In the genomic region with DNA sequence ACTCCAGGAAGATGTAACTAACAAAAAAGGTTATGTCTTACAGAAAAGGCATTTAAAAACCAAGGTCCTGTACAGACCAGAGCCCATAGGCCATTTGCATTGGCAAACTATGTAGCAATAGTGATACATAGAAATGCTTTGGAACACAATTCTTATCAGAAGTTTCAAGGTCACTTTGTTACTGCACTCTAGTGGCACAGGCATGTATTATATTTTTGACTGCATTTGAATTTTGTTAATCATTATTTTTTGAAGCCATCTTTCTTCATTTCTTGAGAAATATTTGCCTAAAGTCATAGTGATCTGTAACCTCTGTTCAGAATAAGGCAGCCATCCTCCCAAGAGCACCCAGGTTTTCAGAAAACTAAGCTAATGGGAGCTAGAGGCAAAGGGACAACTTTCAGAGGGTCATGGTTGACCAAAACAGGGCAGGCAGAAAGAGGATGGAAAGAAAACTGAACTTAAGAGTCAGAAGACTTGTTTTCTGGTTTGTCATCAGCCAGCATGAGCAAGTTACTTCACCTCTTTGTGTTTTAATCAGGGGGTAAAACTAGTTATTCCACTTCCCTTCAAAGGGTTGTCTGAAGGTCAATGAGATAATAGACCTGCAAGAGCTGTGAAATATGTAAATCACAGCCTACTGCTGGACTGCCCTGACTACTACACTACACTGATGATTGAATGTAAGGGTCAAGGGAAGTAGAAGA, we compare ENCODE assay signal across 9 cellular contexts. TPM values are rescaled to one million over a fixed set of nuclear protein-coding genes. Genes with fewer than 3 reads are reported as not detected.
DNase-seq lines count a peak whose midpoint lies in the region; ATAC-seq, FAIRE-seq and TF ChIP-seq lines count a peak whose summit lies in the region.
"Had no signal": no experiment of that assay in that cellular context is flagged by ENCODE, and none has a peak within 500 bp of the region (broad histone marks: within the 10 kb centered on the region; RNA-seq: fewer than 3 reads in every experiment).

No MANE protein-coding gene starts in this region.

- peak; percentile 28 for DNase-seq in AG10803 (ENCODE audit: low read depth)
- peak; percentile 20 for DNase-seq in Jurkat, Clone E6-1 (ENCODE audit: low read depth, low spot score)
- DNase-seq in bronchial epithelial cell (ENCODE audit: low read depth), result peak; percentile 90
- no peak for DNase-seq in lung (ENCODE audit: low spot score)
- DNase-seq in Ammon's horn (ENCODE audit: low spot score), result no peak
- no peak for DNase-seq in SK-N-DZ (ENCODE audit: low spot score)

- H3K27me3 ChIP-seq in bronchial epithelial cell (ENCODE audit: control insufficient read depth, insufficient read depth, low read length), result no peaks in the 10 kb centered on the region
- H3K27me3 ChIP-seq in lung (ENCODE audit: control insufficient read depth, insufficient read depth), result no peaks in the 10 kb centered on the region
- H3K27me3 ChIP-seq: SJSA1 had no signal

- FAIRE-seq in bronchial epithelial cell (lab: Jason Lieb, UNC), result peak; percentile 50

- H3K9me3 ChIP-seq in lung (ENCODE audit: control insufficient read depth in 2 of 2, insufficient read depth in 1 of 2, low read length in 1 of 2), result no peaks in the 10 kb centered on the region
- H3K9me3 ChIP-seq: SJSA1 had no signal

- TF ChIP-seq CTCF in AG10803 (conservative IDR thresholded peaks at IDR 0.05; ENCODE audit: low read length) (peak; percentile 51), bronchial epithelial cell (IDR thresholded peaks at IDR 0.05; ENCODE audit: insufficient read depth, low read length, severe bottlenecking) (no peak), lung (IDR thresholded peaks at IDR 0.05; ENCODE audit: control extremely low read depth, extremely low read depth) (no peak)

- no peaks in the 10 kb centered on the region for H3K36me3 ChIP-seq in bronchial epithelial cell (ENCODE audit: control insufficient read depth, insufficient read depth, low read length)
- H3K36me3 ChIP-seq in lung (ENCODE audit: control insufficient read depth in 2 of 2, insufficient read depth in 2 of 2, low read length in 2 of 2), result no peaks in the 10 kb centered on the region
- H3K36me3 ChIP-seq: SJSA1 had no signal

- peak; percentile 75 for ATAC-seq in lung (ENCODE audit: insufficient read depth, low FRiP score)
- no peak for ATAC-seq in GM18870 (IDR thresholded peaks at IDR 0.05; ENCODE audit: unreplicated experiment)
- no peak for ATAC-seq in HG02852 (IDR thresholded peaks at IDR 0.05; ENCODE audit: unreplicated experiment)

- H3K27ac ChIP-seq in lung (ENCODE audit: low read depth in 1 of 2, low read length in 1 of 2), result no peak overlapping the region
- H3K27ac ChIP-seq: SJSA1 had no signal

- H3K4me1 ChIP-seq in lung (ENCODE audit: control insufficient read depth in 2 of 2, insufficient read depth in 2 of 2, low read length in 2 of 2), result peaks cover 0 to 9% of the 10 kb centered on the region in 2 donors

- H3K4me3 ChIP-seq in AG10803 (ENCODE audit: low read length), result no peak overlapping the region
- H3K4me3 ChIP-seq in Jurkat, Clone E6-1 (ENCODE audit: low read length), result no peak overlapping the region
- no peak overlapping the region for H3K4me3 ChIP-seq in bronchial epithelial cell (ENCODE audit: low read depth, low read length)
- H3K4me3 ChIP-seq in lung, result no peak overlapping the region
- H3K4me3 ChIP-seq: SJSA1 had no signal

RNA-seq across cellular contexts. Expression of gene SLC38A11, which starts 41.5 kb away (rescaled TPM):
- polyA plus RNA-seq in Jurkat, Clone E6-1 (2012; ENCODE audit: insufficient read depth, insufficient read length), result not detected
- not detected in 2 replicates for total RNA-seq in bronchial epithelial cell
- 1 to 10 TPM in 1 of 2 donors, not detected in 1; 1.2 TPM for total RNA-seq in lung
- polyA plus RNA-seq in lung, result under 1 TPM; 0.10 to 0.15 TPM
- polyA plus RNA-seq in SK-N-DZ (2014; cell fraction: cytosol; rRNA removed), result 0.09 TPM in 1 of 2 replicates, not detected in the other
- polyA plus RNA-seq in SK-N-DZ (2014; cell fraction: nucleus; rRNA removed), result 0.21 and 0.27 TPM in 2 replicates
- total RNA-seq: SJSA1 had no signal

Comparison
In these comparisons a context has a peak if more than half of its experiments do, and no peak if none do; other contexts are left out.
1. DNase-seq: peak in AG10803 (single experiment), Jurkat, Clone E6-1 (single experiment) and bronchial epithelial cell (single experiment); none in lung (single experiment), Ammon's horn (single experiment) and SK-N-DZ (single experiment).